In genomic region chr10:30432631-30433285, GRCh38 we compare ENCODE assay signal across 1 cellular context.
TF ChIP-seq lines count a peak whose summit lies in the region.

No MANE protein-coding gene starts in this region.

TF ChIP-seq in GM12878, 131 proteins besides CTCF, POLR2A, EP300 and RAD21 (continued from another document):
- TF ChIP-seq, protein P1, sequence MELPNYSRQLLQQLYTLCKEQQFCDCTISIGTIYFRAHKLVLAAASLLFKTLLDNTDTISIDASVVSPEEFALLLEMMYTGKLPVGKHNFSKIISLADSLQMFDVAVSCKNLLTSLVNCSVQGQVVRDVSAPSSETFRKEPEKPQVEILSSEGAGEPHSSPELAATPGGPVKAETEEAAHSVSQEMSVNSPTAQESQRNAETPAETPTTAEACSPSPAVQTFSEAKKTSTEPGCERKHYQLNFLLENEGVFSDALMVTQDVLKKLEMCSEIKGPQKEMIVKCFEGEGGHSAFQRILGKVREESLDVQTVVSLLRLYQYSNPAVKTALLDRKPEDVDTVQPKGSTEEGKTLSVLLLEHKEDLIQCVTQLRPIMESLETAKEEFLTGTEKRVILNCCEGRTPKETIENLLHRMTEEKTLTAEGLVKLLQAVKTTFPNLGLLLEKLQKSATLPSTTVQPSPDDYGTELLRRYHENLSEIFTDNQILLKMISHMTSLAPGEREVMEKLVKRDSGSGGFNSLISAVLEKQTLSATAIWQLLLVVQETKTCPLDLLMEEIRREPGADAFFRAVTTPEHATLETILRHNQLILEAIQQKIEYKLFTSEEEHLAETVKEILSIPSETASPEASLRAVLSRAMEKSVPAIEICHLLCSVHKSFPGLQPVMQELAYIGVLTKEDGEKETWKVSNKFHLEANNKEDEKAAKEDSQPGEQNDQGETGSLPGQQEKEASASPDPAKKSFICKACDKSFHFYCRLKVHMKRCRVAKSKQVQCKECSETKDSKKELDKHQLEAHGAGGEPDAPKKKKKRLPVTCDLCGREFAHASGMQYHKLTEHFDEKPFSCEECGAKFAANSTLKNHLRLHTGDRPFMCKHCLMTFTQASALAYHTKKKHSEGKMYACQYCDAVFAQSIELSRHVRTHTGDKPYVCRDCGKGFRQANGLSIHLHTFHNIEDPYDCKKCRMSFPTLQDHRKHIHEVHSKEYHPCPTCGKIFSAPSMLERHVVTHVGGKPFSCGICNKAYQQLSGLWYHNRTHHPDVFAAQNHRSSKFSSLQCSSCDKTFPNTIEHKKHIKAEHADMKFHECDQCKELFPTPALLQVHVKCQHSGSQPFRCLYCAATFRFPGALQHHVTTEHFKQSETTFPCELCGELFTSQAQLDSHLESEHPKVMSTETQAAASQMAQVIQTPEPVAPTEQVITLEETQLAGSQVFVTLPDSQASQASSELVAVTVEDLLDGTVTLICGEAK (IDR thresholded peaks at IDR 0.05; ENCODE audit: borderline replicate concordance), result peak; percentile 30; the same call in 1 of the 2 replicates
- no peak for TF ChIP-seq SKIL (IDR thresholded peaks at IDR 0.05; ENCODE audit: low read depth, poor library complexity, severe bottlenecking)
- peak; percentile 88 for TF ChIP-seq ZBTB33 (IDR thresholded peaks at IDR 0.05)
- TF ChIP-seq IKZF1 (conservative IDR thresholded peaks at IDR 0.05), result peak; percentile 11; the same call in 1 of the 2 replicates
- peak; percentile 29; the same call in 1 of the 2 replicates for TF ChIP-seq NFIC (IDR thresholded peaks at IDR 0.05; ENCODE audit: low read depth, low read length)
- no peak for TF ChIP-seq E4F1 (IDR thresholded peaks at IDR 0.05; ENCODE audit: borderline replicate concordance, partially characterized antibody)
- no peak for TF ChIP-seq SMC3 (IDR thresholded peaks at IDR 0.05; ENCODE audit: borderline replicate concordance, low read length)
- 0 out of 2 replicates have a peak, but pooled peaks have one; percentile 18 for TF ChIP-seq CBFB (IDR thresholded peaks at IDR 0.05; ENCODE audit: low read depth)
- no peak for TF ChIP-seq ZBED1 (IDR thresholded peaks at IDR 0.05; ENCODE audit: borderline replicate concordance)
- TF ChIP-seq RFX5 (IDR thresholded peaks at IDR 0.05; ENCODE audit: low read depth, low read length), result no peak
- no peak for TF ChIP-seq PAX5 (IDR thresholded peaks at IDR 0.05; ENCODE audit: borderline replicate concordance, low read depth, low read length)
- TF ChIP-seq, protein P2, sequence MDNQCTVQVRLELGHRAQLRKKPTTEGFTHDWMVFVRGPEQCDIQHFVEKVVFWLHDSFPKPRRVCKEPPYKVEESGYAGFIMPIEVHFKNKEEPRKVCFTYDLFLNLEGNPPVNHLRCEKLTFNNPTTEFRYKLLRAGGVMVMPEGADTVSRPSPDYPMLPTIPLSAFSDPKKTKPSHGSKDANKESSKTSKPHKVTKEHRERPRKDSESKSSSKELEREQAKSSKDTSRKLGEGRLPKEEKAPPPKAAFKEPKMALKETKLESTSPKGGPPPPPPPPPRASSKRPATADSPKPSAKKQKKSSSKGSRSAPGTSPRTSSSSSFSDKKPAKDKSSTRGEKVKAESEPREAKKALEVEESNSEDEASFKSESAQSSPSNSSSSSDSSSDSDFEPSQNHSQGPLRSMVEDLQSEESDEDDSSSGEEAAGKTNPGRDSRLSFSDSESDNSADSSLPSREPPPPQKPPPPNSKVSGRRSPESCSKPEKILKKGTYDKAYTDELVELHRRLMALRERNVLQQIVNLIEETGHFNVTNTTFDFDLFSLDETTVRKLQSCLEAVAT (IDR thresholded peaks at IDR 0.05), result peak; percentile 98
- TF ChIP-seq YY1 (IDR thresholded peaks at IDR 0.05; ENCODE audit: low read depth, low read length), result no peak
- TF ChIP-seq NRF1 (conservative IDR thresholded peaks at IDR 0.05; ENCODE audit: low read depth, low read length), result no peak
- TF ChIP-seq NFYA (IDR thresholded peaks at IDR 0.05; ENCODE audit: borderline replicate concordance, low read depth, low read length), result no peak
- TF ChIP-seq MTA2 (IDR thresholded peaks at IDR 0.05; ENCODE audit: low read depth), result peak; percentile 5; the same call in 1 of the 2 replicates
- no peak for TF ChIP-seq DPF2 (IDR thresholded peaks at IDR 0.05)
- TF ChIP-seq IKZF2 (IDR thresholded peaks at IDR 0.05), result peak in 1 of 2 experiments; percentile 14; a peak in 2 of 4 replicates
- 0 out of 2 replicates have a peak, but pooled peaks have one; percentile 31 for TF ChIP-seq LARP7 (IDR thresholded peaks at IDR 0.05)
- TF ChIP-seq SMARCA5 (IDR thresholded peaks at IDR 0.05), result peak; percentile 35; the same call in 1 of the 2 replicates
- no peak for TF ChIP-seq ASH2L (IDR thresholded peaks at IDR 0.05; ENCODE audit: borderline replicate concordance, low read depth)
- TF ChIP-seq HSF1 (IDR thresholded peaks at IDR 0.05; ENCODE audit: low read depth, low read length), result no peak
- no peak for TF ChIP-seq POLR2AphosphoS2 (IDR thresholded peaks at IDR 0.05; ENCODE audit: low read depth, low read length)
- no peak for TF ChIP-seq FOXK2 (IDR thresholded peaks at IDR 0.05)
- TF ChIP-seq TCF7 (IDR thresholded peaks at IDR 0.05; ENCODE audit: borderline replicate concordance), result no peak
- no peak for TF ChIP-seq YBX1 (IDR thresholded peaks at IDR 0.05)
